1 cellular context compared by ENCODE assay signal in the genomic region with DNA sequence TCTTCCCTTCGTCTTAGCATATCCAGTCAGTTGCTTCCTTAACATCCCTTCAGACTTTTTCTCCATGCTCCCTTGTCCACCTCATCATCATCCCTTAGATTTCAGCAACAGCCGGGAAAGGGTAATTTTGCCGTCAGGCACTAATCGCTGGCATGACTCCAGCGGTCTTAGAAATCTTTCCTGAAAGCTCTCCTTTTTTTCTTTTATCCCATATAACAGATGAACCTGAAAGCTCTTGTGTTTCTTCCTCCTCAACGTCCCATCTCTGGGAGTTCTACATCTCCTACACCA.
TF ChIP-seq lines count a peak whose summit lies in the region.

No MANE protein-coding gene starts in this region.

TF ChIP-seq in HEK293, 187 proteins besides CTCF, POLR2A, EP300 and RAD21 (continued from another document):
- TF ChIP-seq, protein P1, sequence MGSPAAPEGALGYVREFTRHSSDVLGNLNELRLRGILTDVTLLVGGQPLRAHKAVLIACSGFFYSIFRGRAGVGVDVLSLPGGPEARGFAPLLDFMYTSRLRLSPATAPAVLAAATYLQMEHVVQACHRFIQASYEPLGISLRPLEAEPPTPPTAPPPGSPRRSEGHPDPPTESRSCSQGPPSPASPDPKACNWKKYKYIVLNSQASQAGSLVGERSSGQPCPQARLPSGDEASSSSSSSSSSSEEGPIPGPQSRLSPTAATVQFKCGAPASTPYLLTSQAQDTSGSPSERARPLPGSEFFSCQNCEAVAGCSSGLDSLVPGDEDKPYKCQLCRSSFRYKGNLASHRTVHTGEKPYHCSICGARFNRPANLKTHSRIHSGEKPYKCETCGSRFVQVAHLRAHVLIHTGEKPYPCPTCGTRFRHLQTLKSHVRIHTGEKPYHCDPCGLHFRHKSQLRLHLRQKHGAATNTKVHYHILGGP (tag by site-specific recombination; IDR thresholded peaks at IDR 0.05), result peak; percentile 71; the same call in 1 of the 2 replicates
- TF ChIP-seq ZNF175 (tag by site-specific recombination; IDR thresholded peaks at IDR 0.05) (no peak), ZNF768 (tag by site-specific recombination; IDR thresholded peaks at IDR 0.05) (no peak), ZNF366 (tag by site-specific recombination; conservative IDR thresholded peaks at IDR 0.05) (peak; percentile 17)
